1 cellular context compared by ENCODE assay signal in genomic region chr11:115745041-115745440, GRCh38.
TF ChIP-seq lines count a peak whose summit lies in the region.

No MANE protein-coding gene starts in this region.

TF ChIP-seq in WTC11, 78 proteins besides CTCF, POLR2A, EP300 and RAD21 (continued from another document):
- TF ChIP-seq PREB (CRISPR knock-in tag; IDR thresholded peaks at IDR 0.05; ENCODE audit: borderline replicate concordance) (no peak), NFE2L1 (CRISPR knock-in tag; IDR thresholded peaks at IDR 0.05) (no peak), ZNF532 (CRISPR knock-in tag; IDR thresholded peaks at IDR 0.05; ENCODE audit: borderline replicate concordance) (no peak), EMX1 (CRISPR knock-in tag; IDR thresholded peaks at IDR 0.05) (no peak)
